In the genomic region with DNA sequence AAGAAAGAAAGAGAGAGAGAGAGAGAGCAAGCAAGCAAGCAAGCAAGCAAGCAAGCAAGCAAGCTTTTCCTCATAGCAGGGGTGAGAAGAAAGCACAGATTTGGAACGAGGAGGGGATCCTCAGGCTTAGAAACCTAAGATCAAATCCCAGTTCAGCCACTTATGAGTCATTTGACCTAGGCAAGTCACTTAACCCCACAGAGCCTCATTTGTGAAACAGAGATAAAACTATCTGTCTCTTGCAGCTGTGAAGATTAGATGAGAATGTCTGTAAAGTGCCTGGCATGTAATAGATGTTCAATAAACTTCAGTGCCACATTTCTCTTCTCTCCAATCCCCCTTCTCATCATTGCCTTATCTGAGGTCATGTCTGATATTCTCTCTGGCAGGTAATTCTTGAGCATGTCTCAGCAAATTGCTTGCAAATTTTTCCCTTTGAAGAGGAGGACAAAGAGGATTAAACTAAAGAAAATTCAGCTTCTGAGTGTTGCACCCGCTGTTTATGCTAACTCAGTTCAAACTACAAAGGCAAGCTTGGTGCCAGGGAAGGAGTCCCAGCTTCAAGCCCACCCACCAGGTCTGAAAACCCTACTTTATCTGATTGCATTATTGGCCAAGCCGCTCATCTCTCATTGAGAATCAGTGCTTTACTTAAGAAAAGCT, we compare ENCODE assay signal across 27 cellular contexts. TPM values are rescaled to one million over a fixed set of nuclear protein-coding genes. Genes with fewer than 3 reads are reported as not detected.
"Had no signal": no experiment of that assay in that cellular context is flagged by ENCODE, and none has a peak within 500 bp of the region (broad histone marks: within the 10 kb centered on the region; RNA-seq: fewer than 3 reads in every experiment).

No MANE protein-coding gene starts in this region.

- H3K4me1 Mint-ChIP-seq: naive thymus-derived CD8-positive, alpha-beta T cell; stimulated activated memory B cell treated with anti-CD40 and anti-IgM and Interleukin-4, amounts not matched to agents 10 μg/mL and 1 μg/mL and 100 μg/mL, for 72 hours had no signal

- H3K4me3 ChIP-seq: coronary artery, gastrocnemius medialis, heart right ventricle, mucosa of descending colon, pancreas, spleen, tibial artery, upper lobe of left lung, uterus had no signal

- H3K4me1 ChIP-seq: gastrocnemius medialis, heart right ventricle, pancreas, spleen, tibial artery, upper lobe of left lung, uterus had no signal

- ATAC-seq: esophagus mucosa; gastrocnemius medialis; heart right ventricle; mucosa of descending colon; naive thymus-derived CD8-positive, alpha-beta T cell; pancreas; sciatic nerve; stimulated activated memory B cell treated with anti-CD40 and anti-IgM and Interleukin-4, amounts not matched to agents 10 μg/mL and 1 μg/mL and 100 μg/mL, for 72 hours had no signal

- H3K36me3 ChIP-seq: gastrocnemius medialis, heart right ventricle, pancreas, spleen, tibial artery, upper lobe of left lung, uterus had no signal

- H3K4me3 Mint-ChIP-seq: naive thymus-derived CD8-positive, alpha-beta T cell; neural crest cell; stimulated activated memory B cell treated with anti-CD40 and anti-IgM and Interleukin-4, amounts not matched to agents 10 μg/mL and 1 μg/mL and 100 μg/mL, for 72 hours; stimulated activated naive CD8-positive, alpha-beta T cell treated with anti-CD3 and anti-CD28 coated beads, Interleukin-15, Interleukin-2, amounts not matched to agents 100 ng/mL and 50 ng/mL, for 24 hours had no signal

- FAIRE-seq: pancreas had no signal

- H3K27ac Mint-ChIP-seq: progenitor cell of endocrine pancreas; stimulated activated memory B cell treated with anti-CD40 and anti-IgM and Interleukin-4, amounts not matched to agents 10 μg/mL and 1 μg/mL and 100 μg/mL, for 72 hours; stimulated activated naive CD8-positive, alpha-beta T cell treated with anti-CD3 and anti-CD28 coated beads, Interleukin-15, Interleukin-2, amounts not matched to agents 100 ng/mL and 50 ng/mL, for 24 hours had no signal

- H3K27ac ChIP-seq: coronary artery, gastrocnemius medialis, heart right ventricle, pancreas, spleen, tibial artery, upper lobe of left lung, uterus had no signal

- DNase-seq: effector CD4-positive, alpha-beta T cell; gastrocnemius medialis; heart right ventricle; hypothalamus; mucosa of descending colon; naive thymus-derived CD8-positive, alpha-beta T cell; nucleus accumbens; pancreas; spleen; stimulated activated CD4-positive, alpha-beta T cell treated with anti-CD3 and anti-CD28 coated beads, Interleukin-15, amount 100 ng/mL, for 24 hours; stimulated activated CD4-positive, alpha-beta T cell treated with anti-CD3 and anti-CD28 coated beads, Interleukin-1b, Interleukin-23, amount 100 ng/mL, for 48 hours; stimulated activated CD4-positive, alpha-beta T cell treated with anti-CD3 and anti-CD28 coated beads, Interleukin-4, amount 100 ng/mL, for 24 hours; tibial artery; upper lobe of left lung; uterus had no signal

- H3K9me3 Mint-ChIP-seq: naive thymus-derived CD8-positive, alpha-beta T cell; neural crest cell; stimulated activated memory B cell treated with anti-CD40 and anti-IgM and Interleukin-4, amounts not matched to agents 10 μg/mL and 1 μg/mL and 100 μg/mL, for 72 hours; stimulated activated naive CD8-positive, alpha-beta T cell treated with anti-CD3 and anti-CD28 coated beads, Interleukin-15, Interleukin-2, amounts not matched to agents 100 ng/mL and 50 ng/mL, for 24 hours had no signal

- H3K27me3 ChIP-seq: tibial artery, upper lobe of left lung, uterus had no signal

- H3K36me3 Mint-ChIP-seq: naive thymus-derived CD8-positive, alpha-beta T cell; stimulated activated memory B cell treated with anti-CD40 and anti-IgM and Interleukin-4, amounts not matched to agents 10 μg/mL and 1 μg/mL and 100 μg/mL, for 72 hours had no signal

- H3K9me3 ChIP-seq: gastrocnemius medialis, mucosa of descending colon, pancreas, spleen, tibial artery, upper lobe of left lung, uterus had no signal

RNA-seq across cellular contexts. Expression of a gene that starts 20.3 kb away (rescaled TPM):
- total RNA-seq: dermis microvascular lymphatic vessel endothelial cell; fibroblast of villous mesenchyme; gastrocnemius medialis; kidney epithelial cell; lung microvascular endothelial cell; naive thymus-derived CD8-positive, alpha-beta T cell; progenitor cell of endocrine pancreas had no signal
- polyA plus RNA-seq: liver had no signal
